1 cellular context compared by ENCODE assay signal in genomic region chr1:156070523-156070922, GRCh38.
TF ChIP-seq lines count a peak whose summit lies in the region.

No MANE protein-coding gene starts in this region.

TF ChIP-seq in GM23338, 12 proteins besides CTCF, POLR2A, EP300 and RAD21 (continued from another document):
- no peak for TF ChIP-seq ZNF462 (CRISPR knock-in tag; IDR thresholded peaks at IDR 0.05)
TF ChIP-seq in GM23338: peak in this region for 0.
